Comparison of ENCODE assay signal across 9 cellular contexts in genomic region chr10:113958631-113959382, GRCh38.
DNase-seq lines count a peak whose midpoint lies in the region; ATAC-seq and TF ChIP-seq lines count a peak whose summit lies in the region.
"Had no signal": no experiment of that assay in that cellular context is flagged by ENCODE, and none has a peak within 500 bp of the region (broad histone marks: within the 10 kb centered on the region; RNA-seq: fewer than 3 reads in every experiment).

No MANE protein-coding gene starts in this region.

- H3K27ac Mint-ChIP-seq in type B pancreatic cell = peak overlapping the region; percentile 77

- H3K9me3 Mint-ChIP-seq in type B pancreatic cell = no peaks in the 10 kb centered on the region

- H3K27ac ChIP-seq in brain microvascular endothelial cell = peak overlapping the region; percentile 30

- POLR2A ChIA-PET in HEK293T (lab: Yijun Ruan, JAX) = no interaction called here

- no peak for ATAC-seq in HG02798 (IDR thresholded peaks at IDR 0.05; ENCODE audit: poor library complexity, unreplicated experiment)

- peak; percentile 24 for DNase-seq in DMS79 treated with DMSO at 0.1 percent for 48 hours (lab: John Stamatoyannopoulos, UW)
- DNase-seq in DMS79 (lab: John Stamatoyannopoulos, UW) = no peak
- peak; percentile 18 for DNase-seq in NCI-H187 treated with DMSO at 0.1 percent for 48 hours (lab: John Stamatoyannopoulos, UW)
- DNase-seq in brain microvascular endothelial cell = peak; percentile 94
- DNase-seq in left kidney (ENCODE audit: low read depth, low spot score) = peak; percentile 54
- no peak for DNase-seq in type B pancreatic cell (ENCODE audit: extremely low spot score, unreplicated experiment)
- DNase-seq in HEK293T (ENCODE audit: extremely low spot score) = no peak
- DNase-seq: CD4-positive, CD25-positive, alpha-beta regulatory T cell had no signal

- H3K4me1 Mint-ChIP-seq in type B pancreatic cell (ENCODE audit: unreplicated experiment) = peaks cover 36% of the 10 kb centered on the region

- in situ Hi-C loops in brain microvascular endothelial cell (cut with HindIII; ENCODE audit: low pct_ligation_motif_present, low sequenced_read_pairs) = no loop called here

- TF ChIP-seq CTCF in brain microvascular endothelial cell (IDR thresholded peaks at IDR 0.05; ENCODE audit: low read depth, low read length, missing control alignments) (no peak), type B pancreatic cell (conservative IDR thresholded peaks at IDR 0.05) (no peak)

- H3K36me3 ChIP-seq in brain microvascular endothelial cell (replicated peaks) = no peaks in the 10 kb centered on the region

- no peaks in the 10 kb centered on the region for H3K36me3 Mint-ChIP-seq in type B pancreatic cell
- H3K36me3 Mint-ChIP-seq: CD4-positive, CD25-positive, alpha-beta regulatory T cell had no signal

- H3K27me3 ChIP-seq in brain microvascular endothelial cell (replicated peaks) = no peaks in the 10 kb centered on the region

- H3K27me3 Mint-ChIP-seq in type B pancreatic cell = no peaks in the 10 kb centered on the region

- H3K4me3 ChIP-seq in brain microvascular endothelial cell (ENCODE audit: low read depth, low read length) = no peak overlapping the region

- H3K4me3 Mint-ChIP-seq in type B pancreatic cell = peak overlapping the region; percentile 30

- CTCF ChIA-PET in HEK293T (lab: Yijun Ruan, JAX) = no interaction called here

TF ChIP-seq in HEK293T, 16 proteins besides CTCF, POLR2A, EP300 and RAD21:
- TF ChIP-seq FOXM1 (IDR thresholded peaks at IDR 0.05; ENCODE audit: borderline replicate concordance) (no peak), FOXA1 (IDR thresholded peaks at IDR 0.05) (no peak), L3MBTL2 (conservative IDR thresholded peaks at IDR 0.05) (no peak), BHLHE40 (IDR thresholded peaks at IDR 0.05; ENCODE audit: borderline replicate concordance) (no peak), ARNT (IDR thresholded peaks at IDR 0.05) (no peak), FOXK2 (IDR thresholded peaks at IDR 0.05) (no peak), CTBP1 (IDR thresholded peaks at IDR 0.05; ENCODE audit: borderline replicate concordance) (no peak), HDGF (IDR thresholded peaks at IDR 0.05; ENCODE audit: borderline replicate concordance) (no peak)
- TF ChIP-seq, protein P1, sequence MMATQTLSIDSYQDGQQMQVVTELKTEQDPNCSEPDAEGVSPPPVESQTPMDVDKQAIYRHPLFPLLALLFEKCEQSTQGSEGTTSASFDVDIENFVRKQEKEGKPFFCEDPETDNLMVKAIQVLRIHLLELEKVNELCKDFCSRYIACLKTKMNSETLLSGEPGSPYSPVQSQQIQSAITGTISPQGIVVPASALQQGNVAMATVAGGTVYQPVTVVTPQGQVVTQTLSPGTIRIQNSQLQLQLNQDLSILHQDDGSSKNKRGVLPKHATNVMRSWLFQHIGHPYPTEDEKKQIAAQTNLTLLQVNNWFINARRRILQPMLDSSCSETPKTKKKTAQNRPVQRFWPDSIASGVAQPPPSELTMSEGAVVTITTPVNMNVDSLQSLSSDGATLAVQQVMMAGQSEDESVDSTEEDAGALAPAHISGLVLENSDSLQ (IDR thresholded peaks at IDR 0.05) = no peak
TF ChIP-seq in HEK293T: peak in this region for 0.

Comparison
In these comparisons a context has a peak if more than half of its experiments do, and no peak if none do; other contexts are left out.
1. DNase-seq: peak in DMS79 treated with DMSO at 0.1 percent for 48 hours (single experiment), NCI-H187 treated with DMSO at 0.1 percent for 48 hours (single experiment), brain microvascular endothelial cell (single experiment) and left kidney (single experiment); none in DMS79 (single experiment), type B pancreatic cell (single experiment) and HEK293T (single experiment).